7 cellular contexts compared by ENCODE assay signal in genomic region chr1:151147685-151148084, GRCh38. TPM values are rescaled to one million over a fixed set of nuclear protein-coding genes. Genes with fewer than 3 reads are reported as not detected.
DNase-seq lines count a peak whose midpoint lies in the region; ATAC-seq lines count a peak whose summit lies in the region.
"Had no signal": no experiment of that assay in that cellular context is flagged by ENCODE, and none has a peak within 500 bp of the region (broad histone marks: within the 10 kb centered on the region; RNA-seq: fewer than 3 reads in every experiment).

No MANE protein-coding gene starts in this region.

- H3K9me3 Mint-ChIP-seq in activated naive CD4-positive, alpha-beta T cell treated with anti-CD3 and anti-CD28 coated beads, Interleukin-2, amount 50 U/mL, for 24 hours, result no peaks in the 10 kb centered on the region
- no peaks in the 10 kb centered on the region for H3K9me3 Mint-ChIP-seq in activated naive CD4-positive, alpha-beta T cell treated with anti-CD3 and anti-CD28 coated beads, Interleukin-2, amount 50 U/mL, for 72 hours
- H3K9me3 Mint-ChIP-seq in immature natural killer cell, result no peaks in the 10 kb centered on the region

- H3K4me1 Mint-ChIP-seq in activated naive CD4-positive, alpha-beta T cell treated with anti-CD3 and anti-CD28 coated beads, Interleukin-2, amount 50 U/mL, for 24 hours, result peaks cover 17% of the 10 kb centered on the region
- H3K4me1 Mint-ChIP-seq in immature natural killer cell, result peaks cover 13 to 18% of the 10 kb centered on the region in 2 donors

- peak overlapping the region; percentile 38 for H3K27ac ChIP-seq in temporal lobe (ENCODE audit: low read depth, low read length)

- peak overlapping the region; percentile 91 for H3K4me3 Mint-ChIP-seq in activated naive CD4-positive, alpha-beta T cell treated with anti-CD3 and anti-CD28 coated beads, Interleukin-2, amount 50 U/mL, for 24 hours
- H3K4me3 Mint-ChIP-seq in immature natural killer cell, result peak overlapping the region; percentile 70 to 97 (median 89)

- no peaks in the 10 kb centered on the region for H3K27me3 Mint-ChIP-seq in activated naive CD4-positive, alpha-beta T cell treated with anti-CD3 and anti-CD28 coated beads, Interleukin-2, amount 50 U/mL, for 24 hours
- H3K27me3 Mint-ChIP-seq in immature natural killer cell (ENCODE audit: low read depth in 3 of 3), result peaks cover 0 to 5% (median 3%) of the 10 kb centered on the region in 3 donors

- no peak overlapping the region for H3K27ac Mint-ChIP-seq in activated naive CD4-positive, alpha-beta T cell treated with anti-CD3 and anti-CD28 coated beads, Interleukin-2, amount 50 U/mL, for 24 hours
- peak overlapping the region in 1 of 2 donors; percentile 64 for H3K27ac Mint-ChIP-seq in activated naive CD4-positive, alpha-beta T cell treated with anti-CD3 and anti-CD28 coated beads, Interleukin-2, amount 50 U/mL, for 72 hours
- H3K27ac Mint-ChIP-seq in immature natural killer cell, result peak overlapping the region in 1 of 6 donors; percentile 95

- H3K36me3 Mint-ChIP-seq in activated naive CD4-positive, alpha-beta T cell treated with anti-CD3 and anti-CD28 coated beads, Interleukin-2, amount 50 U/mL, for 24 hours, result no peaks in the 10 kb centered on the region
- H3K36me3 Mint-ChIP-seq in activated naive CD4-positive, alpha-beta T cell treated with anti-CD3 and anti-CD28 coated beads, Interleukin-2, amount 50 U/mL, for 72 hours, result no peaks in the 10 kb centered on the region
- peaks cover 0 to 3% (median 0%) of the 10 kb centered on the region in 3 donors for H3K36me3 Mint-ChIP-seq in immature natural killer cell

- DNase-seq in activated naive CD4-positive, alpha-beta T cell treated with anti-CD3 and anti-CD28 coated beads, Interleukin-2, amount 50 U/mL, for 72 hours (ENCODE audit: low spot score in 2 of 2), result no peak
- DNase-seq in immature natural killer cell (no peak), NCI-H1092 treated with DMSO at 0.1 percent for 48 hours (lab: John Stamatoyannopoulos, UW) (no peak)

- no peak for ATAC-seq in activated naive CD4-positive, alpha-beta T cell treated with anti-CD3 and anti-CD28 coated beads, Interleukin-2, amount 50 U/mL, for 72 hours
- no peak for ATAC-seq in GM19467 (IDR thresholded peaks at IDR 0.05; ENCODE audit: unreplicated experiment)

RNA-seq across cellular contexts. Expression of gene SEMA6C, which starts 1.3 kb away (rescaled TPM):
- total RNA-seq in activated naive CD4-positive, alpha-beta T cell treated with anti-CD3 and anti-CD28 coated beads, Interleukin-2, amount 50 U/mL, for 72 hours, result 1 to 10 TPM; 2.8 to 7.1 TPM
- polyA plus RNA-seq in immature natural killer cell, result 1 to 10 TPM in 1 of 3 donors, under 1 TPM in 2; 0.23 to 1.5 (median 0.54) TPM
- total RNA-seq in temporal lobe, result 24.8 TPM

RNA-seq across cellular contexts. Expression of gene TNFAIP8L2, which starts 8.8 kb away (rescaled TPM):
- total RNA-seq in activated naive CD4-positive, alpha-beta T cell treated with anti-CD3 and anti-CD28 coated beads, Interleukin-2, amount 50 U/mL, for 72 hours, result 10 to 100 TPM in 1 of 2 donors, 1 to 10 TPM in 1; 6.9 to 18.5 TPM
- 10 to 100 TPM; 25.9 to 69.2 (median 32.0) TPM for polyA plus RNA-seq in immature natural killer cell
- total RNA-seq in temporal lobe, result 0.98 TPM
- total RNA-seq: RPMI7951 had no signal

RNA-seq across cellular contexts. Expression of gene LYSMD1, which starts 18.0 kb away (rescaled TPM):
- 10 to 100 TPM in 1 of 2 donors, 1 to 10 TPM in 1; 3.8 to 36.1 TPM for total RNA-seq in activated naive CD4-positive, alpha-beta T cell treated with anti-CD3 and anti-CD28 coated beads, Interleukin-2, amount 50 U/mL, for 72 hours
- polyA plus RNA-seq in immature natural killer cell, result under 1 TPM in 1 of 3 donors, not detected in 2; 0.29 TPM
- total RNA-seq in temporal lobe, result 13.5 TPM

RNA-seq across cellular contexts. Expression of gene SCNM1, which starts 18.3 kb away (rescaled TPM):
- 10 to 100 TPM; 62.3 to 83.9 TPM for total RNA-seq in activated naive CD4-positive, alpha-beta T cell treated with anti-CD3 and anti-CD28 coated beads, Interleukin-2, amount 50 U/mL, for 72 hours
- polyA plus RNA-seq in immature natural killer cell, result 100 to 1,000 TPM in 1 of 3 donors, 10 to 100 TPM in 2; 79.4 to 122 (median 96.4) TPM
- 10.8 TPM for total RNA-seq in temporal lobe

RNA-seq across cellular contexts. Expression of gene TMOD4, which starts 28.1 kb away (rescaled TPM):
- under 1 TPM; 0.77 to 0.78 TPM for total RNA-seq in activated naive CD4-positive, alpha-beta T cell treated with anti-CD3 and anti-CD28 coated beads, Interleukin-2, amount 50 U/mL, for 72 hours
- 1 to 10 TPM in 1 of 3 donors, not detected in 2; 1.3 TPM for polyA plus RNA-seq in immature natural killer cell
- not detected for total RNA-seq in temporal lobe
